ENCODE assay signal across 8 cellular contexts in the genomic region with DNA sequence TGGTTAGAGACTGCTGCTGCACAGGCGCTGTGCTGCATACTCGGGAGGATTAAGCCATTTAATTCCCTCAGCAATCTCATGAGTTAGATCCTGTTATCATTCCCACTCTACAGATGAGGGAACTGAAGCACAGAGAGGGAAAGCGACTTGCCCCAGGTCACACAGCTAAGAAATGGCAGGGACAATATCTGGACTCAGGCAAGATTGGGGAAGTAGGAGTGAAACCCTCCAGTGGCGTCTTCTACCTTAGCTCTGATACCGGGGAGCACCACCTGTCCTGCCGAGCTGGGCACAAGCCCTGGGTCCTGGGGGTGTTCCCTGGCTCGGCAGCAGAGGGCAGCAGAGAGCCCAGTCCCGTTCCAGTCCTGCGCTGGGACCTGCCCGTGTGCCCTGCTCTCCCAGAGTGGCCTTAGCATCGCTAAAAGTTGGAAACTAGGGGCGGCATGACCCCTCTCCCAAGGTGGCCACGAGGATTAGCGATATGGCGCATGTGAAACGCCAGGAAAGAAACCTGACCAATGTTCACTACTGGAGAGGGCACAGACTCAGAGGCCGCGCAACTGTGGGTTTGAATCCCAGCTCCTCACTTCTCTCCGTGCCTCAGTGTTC. TPM values are rescaled to one million over a fixed set of nuclear protein-coding genes. Genes with fewer than 3 reads are reported as not detected.
A peak's percentile ranks its signal among the peaks of the same experiment; 100 is the strongest.
DNase-seq lines count a peak whose midpoint lies in the region; ATAC-seq and TF ChIP-seq lines count a peak whose summit lies in the region.

No MANE protein-coding gene starts in this region.

- TF ChIP-seq EP300 in Ishikawa (IDR thresholded peaks at IDR 0.05; ENCODE audit: borderline replicate concordance) = no peak

- H3K27ac Mint-ChIP-seq in glutamatergic neuron (ENCODE audit: unreplicated experiment) = no peak overlapping the region

- no peak overlapping the region for H3K4me3 ChIP-seq in psoas muscle

- H3K27me3 Mint-ChIP-seq in glutamatergic neuron (ENCODE audit: unreplicated experiment) = peaks cover 26% of the 10 kb centered on the region

- peaks cover 14% of the 10 kb centered on the region for H3K4me1 Mint-ChIP-seq in glutamatergic neuron (ENCODE audit: low read depth, unreplicated experiment)

- peaks cover 0 to 37% (median 13%) of the 10 kb centered on the region in 3 donors for H3K27me3 ChIP-seq in psoas muscle (ENCODE audit: insufficient read depth in 3 of 3, low read length in 2 of 3)

- peak; percentile 91 for TF ChIP-seq CTCF in glutamatergic neuron (IDR thresholded peaks at IDR 0.05; ENCODE audit: partially characterized antibody, unreplicated experiment)
- peak; percentile 92 for TF ChIP-seq CTCF in psoas muscle (IDR thresholded peaks at IDR 0.05)

- intact Hi-C loops in psoas muscle (cut with DNase I) = loop anchor here (1.0 to 2.0 kb wide), 2 partner anchors 95 to 97 kb away; no protein-coding TSS in a partner anchor

- H3K36me3 ChIP-seq in psoas muscle (ENCODE audit: insufficient read depth in 1 of 2, low read depth in 1 of 2) = no peaks in the 10 kb centered on the region

- ATAC-seq in psoas muscle (peak; percentile 52 to 71 (median 57)), HG02840 (IDR thresholded peaks at IDR 0.05; ENCODE audit: low FRiP score, unreplicated experiment) (no peak), GM18511 (IDR thresholded peaks at IDR 0.05; ENCODE audit: unreplicated experiment) (no peak)

- peak; percentile 71 for TF ChIP-seq RAD21 in Ishikawa (IDR thresholded peaks at IDR 0.05; ENCODE audit: low read depth)

- DNase-seq in GM03348 (ENCODE audit: low spot score) (peak; percentile 86), RPMI7951 (ENCODE audit: low read depth) (peak; percentile 58), glutamatergic neuron (peak; percentile 86), psoas muscle (peak; percentile 76 to 88)
- peak; percentile 67 for DNase-seq in activated effector memory CD4-positive, alpha-beta T cell treated with Interleukin-2 at 50 U/mL for 16 hours

- H3K27ac ChIP-seq in psoas muscle = no peak overlapping the region

- no peak overlapping the region for H3K4me3 Mint-ChIP-seq in glutamatergic neuron (ENCODE audit: unreplicated experiment)

- no peaks in the 10 kb centered on the region for H3K9me3 ChIP-seq in psoas muscle

- peaks cover 8% of the 10 kb centered on the region for H3K4me1 ChIP-seq in psoas muscle

- WGBS in psoas muscle, 3 donors = 16 to 20% (median 20%) methylated on average over 19 of the region's 19 CpGs

- no peaks in the 10 kb centered on the region for H3K36me3 Mint-ChIP-seq in glutamatergic neuron (ENCODE audit: unreplicated experiment)

- peaks cover 10% of the 10 kb centered on the region for H3K9me3 Mint-ChIP-seq in glutamatergic neuron (ENCODE audit: unreplicated experiment)

TF ChIP-seq in Ishikawa, 13 proteins besides CTCF, POLR2A, EP300 and RAD21:
- TF ChIP-seq, protein P1, sequence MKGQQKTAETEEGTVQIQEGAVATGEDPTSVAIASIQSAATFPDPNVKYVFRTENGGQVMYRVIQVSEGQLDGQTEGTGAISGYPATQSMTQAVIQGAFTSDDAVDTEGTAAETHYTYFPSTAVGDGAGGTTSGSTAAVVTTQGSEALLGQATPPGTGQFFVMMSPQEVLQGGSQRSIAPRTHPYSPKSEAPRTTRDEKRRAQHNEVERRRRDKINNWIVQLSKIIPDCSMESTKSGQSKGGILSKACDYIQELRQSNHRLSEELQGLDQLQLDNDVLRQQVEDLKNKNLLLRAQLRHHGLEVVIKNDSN (IDR thresholded peaks at IDR 0.05) = no peak
- TF ChIP-seq, protein P2, sequence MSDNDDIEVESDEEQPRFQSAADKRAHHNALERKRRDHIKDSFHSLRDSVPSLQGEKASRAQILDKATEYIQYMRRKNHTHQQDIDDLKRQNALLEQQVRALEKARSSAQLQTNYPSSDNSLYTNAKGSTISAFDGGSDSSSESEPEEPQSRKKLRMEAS (IDR thresholded peaks at IDR 0.05) = no peak
- TF ChIP-seq NFIC (IDR thresholded peaks at IDR 0.05) = no peak
- TF ChIP-seq EGR1 (IDR thresholded peaks at IDR 0.05) = no peak
- TF ChIP-seq, protein P3, sequence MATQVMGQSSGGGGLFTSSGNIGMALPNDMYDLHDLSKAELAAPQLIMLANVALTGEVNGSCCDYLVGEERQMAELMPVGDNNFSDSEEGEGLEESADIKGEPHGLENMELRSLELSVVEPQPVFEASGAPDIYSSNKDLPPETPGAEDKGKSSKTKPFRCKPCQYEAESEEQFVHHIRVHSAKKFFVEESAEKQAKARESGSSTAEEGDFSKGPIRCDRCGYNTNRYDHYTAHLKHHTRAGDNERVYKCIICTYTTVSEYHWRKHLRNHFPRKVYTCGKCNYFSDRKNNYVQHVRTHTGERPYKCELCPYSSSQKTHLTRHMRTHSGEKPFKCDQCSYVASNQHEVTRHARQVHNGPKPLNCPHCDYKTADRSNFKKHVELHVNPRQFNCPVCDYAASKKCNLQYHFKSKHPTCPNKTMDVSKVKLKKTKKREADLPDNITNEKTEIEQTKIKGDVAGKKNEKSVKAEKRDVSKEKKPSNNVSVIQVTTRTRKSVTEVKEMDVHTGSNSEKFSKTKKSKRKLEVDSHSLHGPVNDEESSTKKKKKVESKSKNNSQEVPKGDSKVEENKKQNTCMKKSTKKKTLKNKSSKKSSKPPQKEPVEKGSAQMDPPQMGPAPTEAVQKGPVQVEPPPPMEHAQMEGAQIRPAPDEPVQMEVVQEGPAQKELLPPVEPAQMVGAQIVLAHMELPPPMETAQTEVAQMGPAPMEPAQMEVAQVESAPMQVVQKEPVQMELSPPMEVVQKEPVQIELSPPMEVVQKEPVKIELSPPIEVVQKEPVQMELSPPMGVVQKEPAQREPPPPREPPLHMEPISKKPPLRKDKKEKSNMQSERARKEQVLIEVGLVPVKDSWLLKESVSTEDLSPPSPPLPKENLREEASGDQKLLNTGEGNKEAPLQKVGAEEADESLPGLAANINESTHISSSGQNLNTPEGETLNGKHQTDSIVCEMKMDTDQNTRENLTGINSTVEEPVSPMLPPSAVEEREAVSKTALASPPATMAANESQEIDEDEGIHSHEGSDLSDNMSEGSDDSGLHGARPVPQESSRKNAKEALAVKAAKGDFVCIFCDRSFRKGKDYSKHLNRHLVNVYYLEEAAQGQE (IDR thresholded peaks at IDR 0.05; ENCODE audit: low read depth) = no peak
- TF ChIP-seq FOXM1 (IDR thresholded peaks at IDR 0.05; ENCODE audit: borderline replicate concordance, low read depth) = no peak
- no peak for TF ChIP-seq TEAD4 (IDR thresholded peaks at IDR 0.05)
- TF ChIP-seq YY1 (IDR thresholded peaks at IDR 0.05; ENCODE audit: low read depth) = no peak
- TF ChIP-seq ZBTB7A (IDR thresholded peaks at IDR 0.05; ENCODE audit: low read depth) = no peak
- no peak for TF ChIP-seq TAF1 (IDR thresholded peaks at IDR 0.05; ENCODE audit: low read depth)
- TF ChIP-seq TCF12 (IDR thresholded peaks at IDR 0.05; ENCODE audit: low read depth) = no peak
- TF ChIP-seq CREB1 (IDR thresholded peaks at IDR 0.05; ENCODE audit: low read depth) = no peak

RNA-seq across cellular contexts. Expression of a gene that starts 20.5 kb away (rescaled TPM):
- total RNA-seq in RPMI7951 (2014; rRNA removed; shearing (Covaris generic)) = 39.0 and 74.3 TPM in 2 replicates
- total RNA-seq in glutamatergic neuron (ENCODE audit: unreplicated experiment) = 233 TPM
- total RNA-seq in psoas muscle = 10 to 100 TPM; 21.8 to 45.2 (median 29.4) TPM
- polyA plus RNA-seq in psoas muscle = 10 to 100 TPM; 36.6 to 41.0 (median 39.5) TPM

RNA-seq across cellular contexts. Expression of a gene that starts 21.9 kb away (rescaled TPM):
- not detected in 2 replicates for total RNA-seq in RPMI7951 (2014; rRNA removed; shearing (Covaris generic))
- 36.3 TPM for total RNA-seq in glutamatergic neuron (ENCODE audit: unreplicated experiment)
- total RNA-seq in psoas muscle = under 1 TPM in 2 of 4 donors, not detected in 2; 0.06 to 0.14 TPM
- polyA plus RNA-seq in psoas muscle = under 1 TPM; 0.03 to 0.06 (median 0.05) TPM

RNA-seq across cellular contexts. Expression of a gene that starts 34.3 kb away (rescaled TPM):
- 0.48 and 1.1 TPM in 2 replicates for total RNA-seq in RPMI7951 (2014; rRNA removed; shearing (Covaris generic))
- total RNA-seq in glutamatergic neuron (ENCODE audit: unreplicated experiment) (1.0 TPM), psoas muscle (1 to 10 TPM in 3 of 4 donors, under 1 TPM in 1; 0.65 to 2.6 (median 1.3) TPM)
- polyA plus RNA-seq in psoas muscle = 1 to 10 TPM in 1 of 3 donors, under 1 TPM in 2; 0.28 to 1.6 (median 0.58) TPM

RNA-seq across cellular contexts. Expression of a gene that starts 43.9 kb away (rescaled TPM):
- 28.2 and 38.0 TPM in 2 replicates for total RNA-seq in RPMI7951 (2014; rRNA removed; shearing (Covaris generic))
- 25.0 TPM for total RNA-seq in glutamatergic neuron (ENCODE audit: unreplicated experiment)
- 10 to 100 TPM; 24.6 to 46.0 (median 40.3) TPM for total RNA-seq in psoas muscle
- 10 to 100 TPM; 24.2 to 53.7 (median 42.0) TPM for polyA plus RNA-seq in psoas muscle

Comparison
In these comparisons a context has a peak if more than half of its experiments do, and no peak if none do; other contexts are left out.
1. ATAC-seq: peak in psoas muscle (4 of 4); none in HG02840 (single experiment) and GM18511 (single experiment).
2. RNA of a gene that starts 21.9 kb away (total RNA-seq): 36.3 TPM in glutamatergic neuron (single experiment); 0.06 to 0.14 TPM in psoas muscle and not detected in RPMI7951; every median in the first group is over 10 times any median in the second.
3. Peak in every context shown above with its lines, with median percentiles within 50 percentile points of each other: DNase-seq.